Comparison of ENCODE assay signal across 12 cellular contexts in genomic region chr5:132389051-132389331, GRCh38. TPM values are rescaled to one million over a fixed set of nuclear protein-coding genes. Genes with fewer than 3 reads are reported as not detected.
DNase-seq lines count a peak whose midpoint lies in the region; ATAC-seq and TF ChIP-seq lines count a peak whose summit lies in the region.
"Had no signal": no experiment of that assay in that cellular context is flagged by ENCODE, and none has a peak within 500 bp of the region (broad histone marks: within the 10 kb centered on the region; RNA-seq: fewer than 3 reads in every experiment).

No MANE protein-coding gene starts in this region.

- H3K9me3 Mint-ChIP-seq in naive thymus-derived CD8-positive, alpha-beta T cell: no peaks in the 10 kb centered on the region
- H3K9me3 Mint-ChIP-seq in activated naive CD8-positive, alpha-beta T cell treated with anti-CD3 and anti-CD28 coated beads, Interleukin-2, amount 50 U/mL, for 24 hours: no peaks in the 10 kb centered on the region

- no peak overlapping the region for H3K4me3 ChIP-seq in Peyer's patch
- H3K4me3 ChIP-seq in choroid plexus epithelial cell (ENCODE audit: low read depth, low read length): no peak overlapping the region
- H3K4me3 ChIP-seq in muscle layer of colon (ENCODE audit: low read depth in 1 of 2, low read length in 2 of 2): no peak overlapping the region
- no peak overlapping the region for H3K4me3 ChIP-seq in tibial artery

- no peak for ATAC-seq in naive thymus-derived CD8-positive, alpha-beta T cell
- ATAC-seq in activated naive CD8-positive, alpha-beta T cell treated with anti-CD3 and anti-CD28 coated beads, Interleukin-2, amount 50 U/mL, for 24 hours: no peak
- ATAC-seq in HG03045 (IDR thresholded peaks at IDR 0.05; ENCODE audit: unreplicated experiment): no peak

- peak overlapping the region in 3 of 10 donors; percentile 26 to 81 (median 56) for H3K27ac Mint-ChIP-seq in naive thymus-derived CD8-positive, alpha-beta T cell
- no peak overlapping the region for H3K27ac Mint-ChIP-seq in activated naive CD8-positive, alpha-beta T cell treated with anti-CD3 and anti-CD28 coated beads, Interleukin-2, amount 50 U/mL, for 24 hours

- peaks cover 11 to 31% (median 17%) of the 10 kb centered on the region in 4 donors for H3K4me1 ChIP-seq in Peyer's patch
- peaks cover 62% of the 10 kb centered on the region for H3K4me1 ChIP-seq in muscle layer of colon (ENCODE audit: insufficient read depth, low read length)
- H3K4me1 ChIP-seq in tibial artery: peaks cover 12 to 51% (median 45%) of the 10 kb centered on the region in 4 donors

- intact Hi-C loops in tibial artery (cut with DNase I; ENCODE audit: low total_unique reads): loop anchor here (5.0 kb wide), 1 partner anchor 33 kb away; no protein-coding TSS in a partner anchor

- TF ChIP-seq CTCF in Peyer's patch (IDR thresholded peaks at IDR 0.05): no peak
- TF ChIP-seq CTCF in choroid plexus epithelial cell (conservative IDR thresholded peaks at IDR 0.05; ENCODE audit: low read depth, low read length): no peak
- TF ChIP-seq CTCF in tibial artery (IDR thresholded peaks at IDR 0.05): no peak

- H3K9me3 ChIP-seq in Peyer's patch: no peaks in the 10 kb centered on the region
- no peaks in the 10 kb centered on the region for H3K9me3 ChIP-seq in muscle layer of colon (ENCODE audit: low read length)
- H3K9me3 ChIP-seq in tibial artery: no peaks in the 10 kb centered on the region

- no peak overlapping the region for H3K4me3 Mint-ChIP-seq in naive thymus-derived CD8-positive, alpha-beta T cell
- no peak overlapping the region for H3K4me3 Mint-ChIP-seq in activated naive CD8-positive, alpha-beta T cell treated with anti-CD3 and anti-CD28 coated beads, Interleukin-2, amount 50 U/mL, for 24 hours

- peak overlapping the region; percentile 18 for H3K9ac ChIP-seq in muscle layer of colon (ENCODE audit: low read length)

- no peaks in the 10 kb centered on the region for H3K27me3 Mint-ChIP-seq in naive thymus-derived CD8-positive, alpha-beta T cell
- no peaks in the 10 kb centered on the region for H3K27me3 Mint-ChIP-seq in activated naive CD8-positive, alpha-beta T cell treated with anti-CD3 and anti-CD28 coated beads, Interleukin-2, amount 50 U/mL, for 24 hours

- H3K36me3 Mint-ChIP-seq in naive thymus-derived CD8-positive, alpha-beta T cell: peaks cover 0 to 20% (median 4%) of the 10 kb centered on the region in 3 donors
- H3K36me3 Mint-ChIP-seq in activated naive CD8-positive, alpha-beta T cell treated with anti-CD3 and anti-CD28 coated beads, Interleukin-2, amount 50 U/mL, for 24 hours (ENCODE audit: low read depth): peaks cover 1% of the 10 kb centered on the region

- no peak for DNase-seq in Peyer's patch
- peak; percentile 33 for DNase-seq in choroid plexus epithelial cell (ENCODE audit: low read depth)
- no peak for DNase-seq in tibial artery
- no peak for DNase-seq in naive thymus-derived CD8-positive, alpha-beta T cell
- DNase-seq in GDM1 (lab: John Stamatoyannopoulos, UW): no peak
- no peak for DNase-seq in activated naive CD8-positive, alpha-beta T cell treated with anti-CD3 and anti-CD28 coated beads, Interleukin-2, amount 50 U/mL, for 24 hours
- DNase-seq: activated T-cell treated with anti-CD3 and anti-CD28 coated beads for 4 hours; central memory CD4-positive, alpha-beta T cell; DMS153; KG1 had no signal

- TF ChIP-seq POLR2A in Peyer's patch (IDR thresholded peaks at IDR 0.05): no peak

- peak overlapping the region; percentile 35 to 90 (median 68) for H3K27ac ChIP-seq in Peyer's patch
- peak overlapping the region; percentile 91 for H3K27ac ChIP-seq in muscle layer of colon (ENCODE audit: low read depth, low read length)
- peak overlapping the region; percentile 73 to 82 for H3K27ac ChIP-seq in tibial artery

- POLR2A ChIA-PET in naive thymus-derived CD8-positive, alpha-beta T cell (lab: Charles Lee): interaction anchor here (2.2 to 7.2 kb wide), 4 partner anchors 18 to 110 kb away, joined by 7 to 96 read pairs (median 25); partner anchors contain the start of gene IRF1

- H3K36me3 ChIP-seq in Peyer's patch (peaks cover 0 to 20% (median 0%) of the 10 kb centered on the region in 3 donors), muscle layer of colon (ENCODE audit: insufficient read depth, low read length) (peaks cover 16% of the 10 kb centered on the region), tibial artery (peaks cover 3 to 30% (median 23%) of the 10 kb centered on the region in 3 donors)

- H3K27me3 ChIP-seq in Peyer's patch (no peaks in the 10 kb centered on the region), muscle layer of colon (ENCODE audit: control insufficient read depth in 1 of 2, insufficient read depth in 2 of 2, low read length in 2 of 2) (no peaks in the 10 kb centered on the region), tibial artery (no peaks in the 10 kb centered on the region)

- H3K4me1 Mint-ChIP-seq in naive thymus-derived CD8-positive, alpha-beta T cell: peaks cover 13 to 54% (median 32%) of the 10 kb centered on the region in 4 donors
- peaks cover 47% of the 10 kb centered on the region for H3K4me1 Mint-ChIP-seq in activated naive CD8-positive, alpha-beta T cell treated with anti-CD3 and anti-CD28 coated beads, Interleukin-2, amount 50 U/mL, for 24 hours

RNA-seq across cellular contexts. Expression of gene SLC22A5, which starts 19.5 kb away (rescaled TPM):
- total RNA-seq in Peyer's patch: 100 to 1,000 TPM in 2 of 4 donors, 10 to 100 TPM in 2; 25.6 to 152 (median 110) TPM
- 10 to 100 TPM in 1 of 2 experiments, 1 to 10 TPM in 1; 9.9 to 11.1 TPM for total RNA-seq in naive thymus-derived CD8-positive, alpha-beta T cell
- polyA plus RNA-seq in naive thymus-derived CD8-positive, alpha-beta T cell: 1 to 10 TPM; 1.9 to 3.2 (median 2.0) TPM
